23 cellular contexts compared by ENCODE assay signal in genomic region chr2:103898561-103898960, GRCh38.
"Had no signal": no experiment of that assay in that cellular context is flagged by ENCODE, and none has a peak within 500 bp of the region (broad histone marks: within the 10 kb centered on the region; RNA-seq: fewer than 3 reads in every experiment).

No MANE protein-coding gene starts in this region.

- DNase-seq: effector memory CD4-positive, alpha-beta T cell; gastrocnemius medialis; heart right ventricle; left colon; mammary epithelial cell; naive thymus-derived CD4-positive, alpha-beta T cell; nephron progenitor cell; retina; spleen; stimulated activated CD4-positive, alpha-beta T cell treated with anti-CD3 and anti-CD28 coated beads, Interleukin-15, amount 100 ng/mL, for 24 hours; stimulated activated CD4-positive, alpha-beta T cell treated with anti-CD3 and anti-CD28 coated beads, Interleukin-1b, Interleukin-23, amount 100 ng/mL, for 48 hours; stimulated activated CD4-positive, alpha-beta T cell treated with anti-CD3 and anti-CD28 coated beads, Interleukin-4, amount 100 ng/mL, for 24 hours; stimulated activated naive CD8-positive, alpha-beta T cell treated with anti-CD3 and anti-CD28 coated beads, Interleukin-15, amount 100 ng/mL, for 72 hours; testis; upper lobe of right lung had no signal

- H2AFZ ChIP-seq: parathyroid adenoma had no signal

- H3K79me2 ChIP-seq: parathyroid adenoma had no signal

- ATAC-seq: esophagus mucosa; gastrocnemius medialis; heart right ventricle; left colon; naive thymus-derived CD4-positive, alpha-beta T cell; sciatic nerve; stimulated activated memory B cell treated with anti-CD40 and anti-IgM and Interleukin-4, amounts not matched to agents 10 μg/mL and 1 μg/mL and 100 μg/mL, for 72 hours; stimulated activated naive CD8-positive, alpha-beta T cell treated with anti-CD3 and anti-CD28 coated beads, Interleukin-15, amount 100 ng/mL, for 72 hours; upper lobe of right lung had no signal

- H3K4me1 Mint-ChIP-seq: naive thymus-derived CD4-positive, alpha-beta T cell; nephron progenitor cell; stimulated activated memory B cell treated with anti-CD40 and anti-IgM and Interleukin-4, amounts not matched to agents 10 μg/mL and 1 μg/mL and 100 μg/mL, for 72 hours; stimulated activated naive CD8-positive, alpha-beta T cell treated with anti-CD3 and anti-CD28 coated beads, Interleukin-15, amount 100 ng/mL, for 72 hours had no signal

- H3K9me3 ChIP-seq: gastrocnemius medialis, heart right ventricle, prostate gland, testis, tibial nerve, upper lobe of right lung had no signal

- H3K36me3 ChIP-seq: gastrocnemius medialis, heart right ventricle, prostate gland, spleen, tibial nerve, upper lobe of right lung had no signal

- H3K27me3 ChIP-seq: gastrocnemius medialis, heart right ventricle, spleen, testis, tibial nerve, upper lobe of right lung had no signal

- H3K4me3 ChIP-seq: gastrocnemius medialis, heart right ventricle, prostate gland, spleen, testis, tibial nerve, upper lobe of right lung had no signal

- H3K27ac ChIP-seq: gastrocnemius medialis, heart right ventricle, parathyroid adenoma, prostate gland, spleen, testis, tibial nerve, upper lobe of right lung had no signal

- H3K27ac Mint-ChIP-seq: naive thymus-derived CD4-positive, alpha-beta T cell; nephron progenitor cell; stimulated activated memory B cell treated with anti-CD40 and anti-IgM and Interleukin-4, amounts not matched to agents 10 μg/mL and 1 μg/mL and 100 μg/mL, for 72 hours had no signal

- FAIRE-seq: endometrium, keratinocyte had no signal

- H3K4me1 ChIP-seq: gastrocnemius medialis, heart right ventricle, parathyroid adenoma, prostate gland, spleen, testis, tibial nerve, upper lobe of right lung had no signal

- H3K27me3 Mint-ChIP-seq: naive thymus-derived CD4-positive, alpha-beta T cell; stimulated activated memory B cell treated with anti-CD40 and anti-IgM and Interleukin-4, amounts not matched to agents 10 μg/mL and 1 μg/mL and 100 μg/mL, for 72 hours; stimulated activated naive CD8-positive, alpha-beta T cell treated with anti-CD3 and anti-CD28 coated beads, Interleukin-15, amount 100 ng/mL, for 72 hours had no signal

- H3K36me3 Mint-ChIP-seq: naive thymus-derived CD4-positive, alpha-beta T cell; stimulated activated memory B cell treated with anti-CD40 and anti-IgM and Interleukin-4, amounts not matched to agents 10 μg/mL and 1 μg/mL and 100 μg/mL, for 72 hours had no signal

- H3K4me3 Mint-ChIP-seq: naive thymus-derived CD4-positive, alpha-beta T cell; nephron progenitor cell; stimulated activated memory B cell treated with anti-CD40 and anti-IgM and Interleukin-4, amounts not matched to agents 10 μg/mL and 1 μg/mL and 100 μg/mL, for 72 hours; stimulated activated naive CD8-positive, alpha-beta T cell treated with anti-CD3 and anti-CD28 coated beads, Interleukin-15, amount 100 ng/mL, for 72 hours had no signal

- H3K9ac ChIP-seq: parathyroid adenoma had no signal

- H3K9me3 Mint-ChIP-seq: nephron progenitor cell had no signal
